Comparison of ENCODE assay signal across 16 cellular contexts in the genomic region with DNA sequence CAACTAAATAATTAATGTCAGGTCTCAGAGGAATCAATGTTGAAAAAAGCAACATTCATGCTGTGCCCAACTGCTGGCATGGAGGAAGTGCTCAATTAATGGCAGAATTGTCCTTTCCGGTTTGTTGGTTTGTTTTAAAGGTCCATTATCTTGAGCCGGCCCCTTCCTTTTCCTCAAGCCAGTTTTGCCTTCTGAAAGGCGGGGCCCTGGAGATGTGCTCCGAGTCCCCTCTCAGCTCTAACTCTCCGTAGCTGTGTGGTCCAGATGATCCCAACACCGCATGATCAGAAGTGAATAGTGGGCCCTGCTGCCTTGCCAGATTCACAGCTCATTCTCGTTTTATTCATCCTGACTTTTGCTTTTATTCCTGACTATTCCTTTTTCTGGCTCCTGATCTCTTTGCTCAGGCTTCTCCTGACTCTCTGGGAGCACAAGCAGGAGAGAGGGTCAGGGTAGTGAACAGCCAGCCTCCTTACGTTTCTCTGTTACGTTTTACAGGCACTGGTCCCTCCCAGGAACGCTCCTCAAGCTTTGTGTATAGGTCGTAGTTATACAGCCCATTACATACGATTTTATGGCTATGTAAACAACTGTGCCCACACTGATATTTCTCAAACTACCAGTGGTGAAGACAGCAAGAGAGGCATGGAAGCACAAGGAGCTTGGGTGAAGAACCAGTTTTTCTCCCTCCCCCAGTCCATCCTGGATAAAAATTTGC.
DNase-seq lines count a peak whose midpoint lies in the region; ATAC-seq and TF ChIP-seq lines count a peak whose summit lies in the region.
"Had no signal": no experiment of that assay in that cellular context is flagged by ENCODE, and none has a peak within 500 bp of the region (broad histone marks: within the 10 kb centered on the region; RNA-seq: fewer than 3 reads in every experiment).

No MANE protein-coding gene starts in this region.

- peak; percentile 13 for DNase-seq in H7
- DNase-seq in HuH-7 (ENCODE audit: low spot score), result peak; percentile 13
- DNase-seq in endothelial cell (ENCODE audit: low spot score), result peak; percentile 16
- DNase-seq in neural progenitor cell (ENCODE audit: low spot score), result no peak
- DNase-seq in dedifferentiated amniotic fluid mesenchymal stem cell (ENCODE audit: extremely low spot score), result no peak
- DNase-seq: BE2C; CD8-positive, alpha-beta T cell; GF-D8; NCI-H187 treated with DMSO at 0.1 percent for 48 hours; NCI-H69; PC-9; T-helper 1 cell had no signal

- H3K9me3 Mint-ChIP-seq in endothelial cell (ENCODE audit: unreplicated experiment), result peaks cover 9% of the 10 kb centered on the region
- peaks cover 6% of the 10 kb centered on the region for H3K9me3 Mint-ChIP-seq in neural progenitor cell

- peaks cover 15% of the 10 kb centered on the region for H3K4me1 ChIP-seq in neural progenitor cell
- H3K4me1 ChIP-seq: BE2C, HAP-1 had no signal

- H3K9me3 ChIP-seq in neural progenitor cell (ENCODE audit: low read depth), result no peaks in the 10 kb centered on the region
- H3K9me3 ChIP-seq: BE2C, HAP-1 had no signal

- no peak for TF ChIP-seq CTCF in endothelial cell (IDR thresholded peaks at IDR 0.05; ENCODE audit: unreplicated experiment)
- no peak for TF ChIP-seq CTCF in neural progenitor cell (IDR thresholded peaks at IDR 0.05)

- ATAC-seq in GM21576 (IDR thresholded peaks at IDR 0.05; ENCODE audit: unreplicated experiment) (no peak), GM18858 (IDR thresholded peaks at IDR 0.05; ENCODE audit: unreplicated experiment) (no peak)
- ATAC-seq: CD8-positive, alpha-beta T cell; K562 had no signal

- peaks cover 14% of the 10 kb centered on the region for H3K36me3 Mint-ChIP-seq in endothelial cell (ENCODE audit: low read depth, unreplicated experiment)
- H3K36me3 Mint-ChIP-seq in neural progenitor cell, result peaks cover 30% of the 10 kb centered on the region
- H3K36me3 Mint-ChIP-seq: CD8-positive, alpha-beta T cell had no signal

- H3K4me3 ChIP-seq in H7 (ENCODE audit: insufficient read depth, low read depth, low read length) (no peak overlapping the region), neural progenitor cell (no peak overlapping the region)
- H3K4me3 ChIP-seq: HAP-1, K562, PC-9 had no signal

- H3K4me2 ChIP-seq in neural progenitor cell, result peak overlapping the region; percentile 32
- H3K4me2 ChIP-seq: PC-9 had no signal

- H3F3A ChIP-seq in neural progenitor cell (ENCODE audit: low read depth), result no peaks in the 10 kb centered on the region

- H2AFZ ChIP-seq in neural progenitor cell (replicated peaks), result no peak overlapping the region
- H2AFZ ChIP-seq: PC-9 had no signal

- H3K27ac Mint-ChIP-seq in endothelial cell (ENCODE audit: unreplicated experiment) (peak overlapping the region; percentile 50), neural progenitor cell (no peak overlapping the region)
- H3K27ac Mint-ChIP-seq: CD8-positive, alpha-beta T cell had no signal

- H3K27me3 ChIP-seq in H7 (ENCODE audit: control insufficient read depth, insufficient read depth, low read length) (no peaks in the 10 kb centered on the region), neural progenitor cell (no peaks in the 10 kb centered on the region)
- H3K27me3 ChIP-seq: BE2C had no signal

- no peak overlapping the region for H3K9ac ChIP-seq in neural progenitor cell

- peak overlapping the region; percentile 7 for H3K4me3 Mint-ChIP-seq in endothelial cell (ENCODE audit: unreplicated experiment)
- H3K4me3 Mint-ChIP-seq in neural progenitor cell, result no peak overlapping the region
- H3K4me3 Mint-ChIP-seq: CD8-positive, alpha-beta T cell had no signal

- H4K20me1 ChIP-seq in neural progenitor cell (ENCODE audit: low read depth), result no peaks in the 10 kb centered on the region

- H3K27me3 Mint-ChIP-seq in endothelial cell (ENCODE audit: unreplicated experiment) (peaks cover 3% of the 10 kb centered on the region), neural progenitor cell (ENCODE audit: insufficient read depth, low read depth) (no peaks in the 10 kb centered on the region)

- no peak overlapping the region for H3K27ac ChIP-seq in neural progenitor cell
- H3K27ac ChIP-seq: PC-9 had no signal

- peaks cover 32% of the 10 kb centered on the region for H3K4me1 Mint-ChIP-seq in endothelial cell (ENCODE audit: unreplicated experiment)
- H3K4me1 Mint-ChIP-seq in neural progenitor cell, result peaks cover 39% of the 10 kb centered on the region

- H3K79me2 ChIP-seq in neural progenitor cell (ENCODE audit: low read depth), result peaks cover 13% of the 10 kb centered on the region

- H3K36me3 ChIP-seq in H7 (replicated peaks; ENCODE audit: control insufficient read depth, insufficient read depth, low read length), result no peaks in the 10 kb centered on the region
- no peaks in the 10 kb centered on the region for H3K36me3 ChIP-seq in neural progenitor cell
- H3K36me3 ChIP-seq: BE2C, HAP-1 had no signal

Comparison
In these comparisons a context has a peak if more than half of its experiments do, and no peak if none do; other contexts are left out.
1. DNase-seq: peak in H7 (single experiment), HuH-7 (single experiment) and endothelial cell (single experiment); none in neural progenitor cell (single experiment) and dedifferentiated amniotic fluid mesenchymal stem cell (single experiment).